In the genomic region with DNA sequence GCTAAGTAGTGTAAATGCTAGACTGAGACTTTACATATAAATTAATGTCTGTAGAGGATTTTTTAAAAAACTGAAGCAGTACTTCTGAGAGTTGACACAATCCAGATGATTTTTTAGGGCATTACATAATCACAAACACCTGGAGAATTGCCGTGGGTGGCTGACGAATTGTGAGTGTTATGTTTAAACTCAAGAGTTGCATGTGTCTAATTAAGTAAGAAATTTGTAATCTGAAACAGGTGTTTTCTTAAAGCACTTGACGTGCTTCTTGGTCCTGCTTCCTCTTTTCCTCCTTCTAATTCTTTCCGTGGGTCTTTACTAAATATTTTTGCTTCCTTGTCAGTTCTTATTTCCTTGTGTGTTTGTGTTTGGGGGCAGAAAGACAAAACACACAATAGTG, we compare ENCODE assay signal across 12 cellular contexts. TPM values are rescaled to one million over a fixed set of nuclear protein-coding genes. Genes with fewer than 3 reads are reported as not detected.
DNase-seq lines count a peak whose midpoint lies in the region; ATAC-seq and TF ChIP-seq lines count a peak whose summit lies in the region.
"Had no signal": no experiment of that assay in that cellular context is flagged by ENCODE, and none has a peak within 500 bp of the region (broad histone marks: within the 10 kb centered on the region; RNA-seq: fewer than 3 reads in every experiment).

No MANE protein-coding gene starts in this region.

- ATAC-seq in GM18867 (IDR thresholded peaks at IDR 0.05; ENCODE audit: unreplicated experiment) = peak; percentile 75

- TF ChIP-seq POLR2A in erythroblast (IDR thresholded peaks at IDR 0.05; ENCODE audit: low read length) = no peak

- peaks cover 0 to 52% (median 5%) of the 10 kb centered on the region in 45 donors for H3K27me3 ChIP-seq in dorsolateral prefrontal cortex

- H3K4me3 Mint-ChIP-seq in mesothelial cell of epicardium = no peak overlapping the region
- H3K4me3 Mint-ChIP-seq: activated T-helper 1 cell treated with anti-CD3 and anti-CD28 coated beads, Interleukin-12 subunit alpha, Interleukin-12 subunit beta, Interleukin-2, Interleukin-4 antibody, amounts not matched to agents 30 ng/mL and 10 ng/mL and 1 ng/mL, durations not matched to agents 14 hours and 24 hours and 36 hours; T-helper 1 cell treated with Interleukin-12 subunit alpha and Interleukin-12 subunit beta and Interleukin-4 antibody, amounts not matched to agents 30 μg/mL and 1 μg/mL, for 36 hours had no signal

- DNase-seq in HFF-Myc (ENCODE audit: extremely low read depth, low read depth) (peak; percentile 70), NOMO-1 treated with DMSO at 0.1 percent for 48 hours (lab: John Stamatoyannopoulos, UW; ENCODE audit: unreplicated experiment) (peak; percentile 57), mesothelial cell of epicardium (ENCODE audit: low spot score in 2 of 2, unreplicated experiment in 2 of 2) (no peak), NCI-H146 treated with DMSO at 0.1 percent for 48 hours (lab: John Stamatoyannopoulos, UW; ENCODE audit: unreplicated experiment) (no peak), HPDE6-E6E7 (ENCODE audit: extremely low spot score) (no peak), dorsolateral prefrontal cortex (no peak), erythroblast (lab: John Stamatoyannopoulos, UW) (no peak)
- DNase-seq: NCI-H2029, spleen had no signal

- TF ChIP-seq CTCF in HFF-Myc (IDR thresholded peaks at IDR 0.05; ENCODE audit: low read depth, low read length, missing control alignments) = no peak
- TF ChIP-seq CTCF in mesothelial cell of epicardium (IDR thresholded peaks at IDR 0.05; ENCODE audit: unreplicated experiment) = no peak
- TF ChIP-seq CTCF in dorsolateral prefrontal cortex (IDR thresholded peaks at IDR 0.05 in 54 of 56, conservative IDR thresholded peaks at IDR 0.05 in 2 of 56; ENCODE audit: low read depth in 1 of 56, partially characterized antibody in 56 of 56) = no peak

- H3K27me3 Mint-ChIP-seq in mesothelial cell of epicardium (ENCODE audit: low read depth) = no peaks in the 10 kb centered on the region

- H3K4me3 ChIP-seq in HFF-Myc (replicated peaks; ENCODE audit: low read depth, low read length) = no peak overlapping the region
- H3K4me3 ChIP-seq in dorsolateral prefrontal cortex = no peak overlapping the region
- H3K4me3 ChIP-seq: spleen had no signal

- no peak overlapping the region for H3K27ac ChIP-seq in dorsolateral prefrontal cortex
- H3K27ac ChIP-seq: spleen had no signal

- H3K36me3 Mint-ChIP-seq in mesothelial cell of epicardium = peaks cover 3% of the 10 kb centered on the region

- H3K27ac Mint-ChIP-seq in mesothelial cell of epicardium = peak overlapping the region; percentile 14
- H3K27ac Mint-ChIP-seq: activated T-helper 1 cell treated with anti-CD3 and anti-CD28 coated beads, Interleukin-12 subunit alpha, Interleukin-12 subunit beta, Interleukin-2, Interleukin-4 antibody, amounts not matched to agents 30 ng/mL and 10 ng/mL and 1 ng/mL, durations not matched to agents 14 hours and 24 hours and 36 hours; T-helper 1 cell treated with Interleukin-12 subunit alpha and Interleukin-12 subunit beta and Interleukin-4 antibody, amounts not matched to agents 30 μg/mL and 1 μg/mL, for 36 hours had no signal

- intact Hi-C loops in dorsolateral prefrontal cortex (cut with DNase I) = loop anchor here (5.0 to 10.0 kb wide), 2 partner anchors 118 to 121 kb away; no protein-coding TSS in a partner anchor

- peaks cover 2% of the 10 kb centered on the region for H3K9me3 Mint-ChIP-seq in mesothelial cell of epicardium
- H3K9me3 Mint-ChIP-seq: activated T-helper 1 cell treated with anti-CD3 and anti-CD28 coated beads, Interleukin-12 subunit alpha, Interleukin-12 subunit beta, Interleukin-2, Interleukin-4 antibody, amounts not matched to agents 30 ng/mL and 10 ng/mL and 1 ng/mL, durations not matched to agents 14 hours and 24 hours and 36 hours; T-helper 1 cell treated with Interleukin-12 subunit alpha and Interleukin-12 subunit beta and Interleukin-4 antibody, amounts not matched to agents 30 μg/mL and 1 μg/mL, for 36 hours had no signal

- H3K4me1 Mint-ChIP-seq in mesothelial cell of epicardium = peaks cover 6% of the 10 kb centered on the region

RNA-seq across cellular contexts. Expression of a gene that starts 27.8 kb away (rescaled TPM):
- total RNA-seq in mesothelial cell of epicardium = 27.6 to 28.8 TPM (median 28.7 TPM) in 3 replicates
- 10 to 100 TPM in 117 of 120 experiments, 1 to 10 TPM in 3; 9.3 to 41.2 (median 18.7) TPM for total RNA-seq in dorsolateral prefrontal cortex

RNA-seq across cellular contexts. Expression of a gene that starts 35.3 kb away (rescaled TPM):
- total RNA-seq in mesothelial cell of epicardium (not detected in 3 replicates), dorsolateral prefrontal cortex (1 to 10 TPM in 23 of 120 experiments, under 1 TPM in 58, not detected in 39; 0.13 to 2.4 (median 0.65) TPM)
- total RNA-seq: activated T-helper 1 cell treated with anti-CD3 and anti-CD28 coated beads, Interleukin-12 subunit alpha, Interleukin-12 subunit beta, Interleukin-2, Interleukin-4 antibody, amounts not matched to agents 30 ng/mL and 10 ng/mL and 1 ng/mL, durations not matched to agents 14 hours and 24 hours and 36 hours had no signal

Comparison
In these comparisons a context has a peak if more than half of its experiments do, and no peak if none do; other contexts are left out.
1. DNase-seq: peak in HFF-Myc (single experiment) and NOMO-1 treated with DMSO at 0.1 percent for 48 hours (single experiment); none in mesothelial cell of epicardium (0 of 2), NCI-H146 treated with DMSO at 0.1 percent for 48 hours (single experiment), HPDE6-E6E7 (single experiment), dorsolateral prefrontal cortex (0 of 10) and erythroblast (0 of 2).